In genomic region chr1:228983661-228984060, GRCh38 we compare ENCODE assay signal across 1 cellular context.
A peak's percentile ranks its signal among the peaks of the same experiment; 100 is the strongest.
TF ChIP-seq lines count a peak whose summit lies in the region.

No MANE protein-coding gene starts in this region.

TF ChIP-seq in liver, 16 proteins besides CTCF, POLR2A, EP300 and RAD21 (continued from another document):
- TF ChIP-seq MAX (IDR thresholded peaks at IDR 0.05) = no peak
- no peak for TF ChIP-seq SP1 (IDR thresholded peaks at IDR 0.05)
- peak in 1 of 2 donors; percentile 41 for TF ChIP-seq HNF4A (conservative IDR thresholded peaks at IDR 0.05)
- TF ChIP-seq TAF1 (conservative IDR thresholded peaks at IDR 0.05) = no peak
- peak in 1 of 2 donors; percentile 61 for TF ChIP-seq RXRA (IDR thresholded peaks at IDR 0.05)
- peak; percentile 39 for TF ChIP-seq YY1 (IDR thresholded peaks at IDR 0.05)
